In the genomic region with DNA sequence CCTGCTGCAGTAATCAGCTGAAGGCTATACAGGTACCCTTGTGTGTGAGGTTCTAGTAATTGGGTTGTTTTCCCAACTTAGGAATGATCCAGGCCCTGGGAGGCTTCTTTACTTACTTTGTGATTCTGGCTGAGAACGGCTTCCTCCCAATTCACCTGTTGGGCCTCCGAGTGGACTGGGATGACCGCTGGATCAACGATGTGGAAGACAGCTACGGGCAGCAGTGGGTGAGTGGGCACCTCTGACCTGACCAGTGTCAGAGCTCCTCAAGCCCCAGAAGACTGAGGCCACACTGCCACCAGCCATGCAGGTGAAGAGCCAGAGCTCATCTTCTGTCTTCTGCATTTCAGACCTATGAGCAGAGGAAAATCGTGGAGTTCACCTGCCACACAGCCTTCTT, we compare ENCODE assay signal across 20 cellular contexts. TPM values are rescaled to one million over a fixed set of nuclear protein-coding genes. Genes with fewer than 3 reads are reported as not detected.
DNase-seq lines count a peak whose midpoint lies in the region; ATAC-seq, FAIRE-seq and TF ChIP-seq lines count a peak whose summit lies in the region.
"Had no signal": no experiment of that assay in that cellular context is flagged by ENCODE, and none has a peak within 500 bp of the region (broad histone marks: within the 10 kb centered on the region; RNA-seq: fewer than 3 reads in every experiment).

No MANE protein-coding gene starts in this region.

- H3K9me3 ChIP-seq in HepG2 (ENCODE audit: low read length) (no peaks in the 10 kb centered on the region), right lobe of liver (no peaks in the 10 kb centered on the region), GM12878 (replicated peaks; ENCODE audit: control insufficient read depth, insufficient read depth, low read length) (no peaks in the 10 kb centered on the region), neuronal stem cell (replicated peaks in 1 of 2; ENCODE audit: control insufficient read depth in 2 of 2, insufficient read depth in 1 of 2, low read depth in 1 of 2, low read length in 2 of 2) (no peaks in the 10 kb centered on the region)
- H3K9me3 ChIP-seq: BE2C had no signal

- H2AFZ ChIP-seq in HepG2 (ENCODE audit: low read length), result no peak overlapping the region
- H2AFZ ChIP-seq in GM12878 (ENCODE audit: control insufficient read depth, low read depth, low read length), result no peak overlapping the region
- H2AFZ ChIP-seq in neuronal stem cell (ENCODE audit: low read length), result no peak overlapping the region
- H2AFZ ChIP-seq: GM23338 had no signal

- H3K27me3 Mint-ChIP-seq in activated CD4-positive, alpha-beta T cell treated with anti-CD3 and anti-CD28 coated beads for 36 hours, result no peaks in the 10 kb centered on the region
- H3K27me3 Mint-ChIP-seq in stimulated activated naive B cell treated with anti-CD40 and anti-IgM and Interleukin-4, amounts not matched to agents 10 μg/mL and 1 μg/mL and 100 μg/mL, for 72 hours, result no peaks in the 10 kb centered on the region

- H4K91ac ChIP-seq in neuronal stem cell (ENCODE audit: low read depth, low read length, poor library complexity), result no peak overlapping the region

- BruUV-seq in HepG2 (replicated peaks; lab: Mats Ljungman, UMichigan), result no TSS peak
- BruUV-seq in GM12878 (replicated peaks; lab: Mats Ljungman, UMichigan), result no TSS peak

- no peak for TF ChIP-seq EP300 in HepG2 (IDR thresholded peaks at IDR 0.05; ENCODE audit: low read depth in 2 of 2, low read length in 2 of 2)
- no peak for TF ChIP-seq EP300 in HepG2 (CRISPR knock-in tag; IDR thresholded peaks at IDR 0.05; ENCODE audit: borderline replicate concordance)
- no peak for TF ChIP-seq EP300 in GM12878 (IDR thresholded peaks at IDR 0.05; ENCODE audit: borderline replicate concordance in 1 of 2, control insufficient read depth in 1 of 2, low read depth in 2 of 2, low read length in 2 of 2)

- peak overlapping the region; percentile 4 for H3K27ac Mint-ChIP-seq in activated CD4-positive, alpha-beta T cell treated with anti-CD3 and anti-CD28 coated beads for 36 hours
- peak overlapping the region; percentile 20 for H3K27ac Mint-ChIP-seq in stimulated activated naive B cell treated with anti-CD40 and anti-IgM and Interleukin-4, amounts not matched to agents 10 μg/mL and 1 μg/mL and 100 μg/mL, for 72 hours
- H3K27ac Mint-ChIP-seq: GM23338 had no signal

- H3K23ac ChIP-seq in neuronal stem cell (ENCODE audit: low read depth, low read length, poor library complexity), result no peak overlapping the region

- no peak overlapping the region for H2AK5ac ChIP-seq in neuronal stem cell (ENCODE audit: low read depth, low read length)

- POLR2A ChIA-PET in activated CD4-positive, alpha-beta T cell treated with anti-CD3 and anti-CD28 coated beads for 36 hours (lab: Charles Lee), result no interaction called here
- POLR2A ChIA-PET in HepG2 (lab: Yijun Ruan, JAX), result no interaction called here
- POLR2A ChIA-PET in GM12878 (lab: Charles Lee), result no interaction called here

- CTCF ChIA-PET in activated CD4-positive, alpha-beta T cell treated with anti-CD3 and anti-CD28 coated beads for 36 hours (lab: Charles Lee), result interaction anchor here (0.7 to 1.6 kb wide), 5 partner anchors 10 to 85 kb away, joined by 3 to 4 read pairs (median 4); no protein-coding TSS in a partner anchor
- CTCF ChIA-PET in HepG2 (lab: Yijun Ruan, JAX; ENCODE audit: low intra/inter-chr PET ratio, low total read pairs) (no interaction called here), GM12878 (lab: Yijun Ruan, JAX) (interaction anchor here (1.2 to 2.2 kb wide), 3 partner anchors 10 to 262 kb away, joined by 3 to 7 read pairs (median 4); no protein-coding TSS in a partner anchor)

- intact Hi-C loops in activated CD4-positive, alpha-beta T cell treated with anti-CD3 and anti-CD28 coated beads for 36 hours (cut with DNase I, micrococcal nuclease), result no loop called here
- intact Hi-C loops in HepG2 (cut with micrococcal nuclease; ENCODE audit: unreplicated experiment) (no loop called here), right lobe of liver (cut with DNase I) (no loop called here), GM12878 (cut with micrococcal nuclease; ENCODE audit: unreplicated experiment) (no loop called here), dorsolateral prefrontal cortex (cut with DNase I) (no loop called here)

- no peak overlapping the region for H3K4ac ChIP-seq in neuronal stem cell (ENCODE audit: low read length)

- ATAC-seq in activated CD4-positive, alpha-beta T cell treated with anti-CD3 and anti-CD28 coated beads for 36 hours, result no peak
- no peak for ATAC-seq in HepG2
- no peak for ATAC-seq in right lobe of liver
- no peak for ATAC-seq in GM12878
- ATAC-seq in stimulated activated naive B cell treated with anti-CD40 and anti-IgM and Interleukin-4, amounts not matched to agents 10 μg/mL and 1 μg/mL and 100 μg/mL, for 72 hours (replicated peaks), result no peak
- ATAC-seq: GM23338, HCT116, K562 had no signal

- peaks cover 70 to 100% of the 10 kb centered on the region in 2 experiments for H3K36me3 ChIP-seq in HepG2 (replicated peaks in 1 of 2; ENCODE audit: control insufficient read depth in 1 of 2, insufficient read depth in 2 of 2, low read length in 2 of 2)
- H3K36me3 ChIP-seq in right lobe of liver, result peaks cover 28 to 98% (median 57%) of the 10 kb centered on the region in 4 donors
- H3K36me3 ChIP-seq in GM12878 (ENCODE audit: control insufficient read depth in 2 of 2, insufficient read depth in 2 of 2, low read length in 1 of 2), result peaks cover 55 to 78% of the 10 kb centered on the region in 2 experiments
- H3K36me3 ChIP-seq in neuronal stem cell (replicated peaks in 1 of 2; ENCODE audit: control insufficient read depth in 2 of 2, insufficient read depth in 2 of 2, low read length in 2 of 2), result peaks cover 70 to 100% of the 10 kb centered on the region in 2 donors

- no peak overlapping the region for H2BK15ac ChIP-seq in neuronal stem cell (ENCODE audit: low read length)

- H3K4me2 ChIP-seq in HepG2 (ENCODE audit: low read depth, low read length) (no peak overlapping the region), GM12878 (ENCODE audit: control insufficient read depth, insufficient read depth) (no peak overlapping the region), neuronal stem cell (ENCODE audit: insufficient read depth, low read length, poor library complexity, severe bottlenecking) (no peak overlapping the region)
- H3K4me2 ChIP-seq: GM23338 had no signal

- no peak overlapping the region for H3K4me3 ChIP-seq in HepG2 (replicated peaks in 1 of 3; ENCODE audit: insufficient read depth in 1 of 3, low read depth in 2 of 3, low read length in 3 of 3)
- H3K4me3 ChIP-seq in right lobe of liver, result no peak overlapping the region
- no peak overlapping the region for H3K4me3 ChIP-seq in GM12878
- H3K4me3 ChIP-seq in dorsolateral prefrontal cortex, result no peak overlapping the region
- no peak overlapping the region for H3K4me3 ChIP-seq in neuronal stem cell (ENCODE audit: low read length in 2 of 2)
- H3K4me3 ChIP-seq: GM23338, K562 had no signal

- H3K18ac ChIP-seq in neuronal stem cell (ENCODE audit: low read length), result no peak overlapping the region

- no peak overlapping the region for H3K4me3 Mint-ChIP-seq in activated CD4-positive, alpha-beta T cell treated with anti-CD3 and anti-CD28 coated beads for 36 hours
- H3K4me3 Mint-ChIP-seq in stimulated activated naive B cell treated with anti-CD40 and anti-IgM and Interleukin-4, amounts not matched to agents 10 μg/mL and 1 μg/mL and 100 μg/mL, for 72 hours, result no peak overlapping the region
- H3K4me3 Mint-ChIP-seq: GM23338 had no signal

- FAIRE-seq in HepG2 (lab: Jason Lieb, UNC) (no peak), GM12878 (lab: Jason Lieb, UNC) (no peak)
- FAIRE-seq: K562 had no signal

- RAD21 ChIA-PET in GM12878 (lab: Charles Lee; ENCODE audit: unreplicated experiment), result interaction anchor here (0.6 to 1.2 kb wide), 4 partner anchors 10 to 262 kb away, joined by 3 to 5 read pairs (median 4); no protein-coding TSS in a partner anchor

- H3K79me2 ChIP-seq in HepG2 (ENCODE audit: insufficient read depth, low read length) (no peaks in the 10 kb centered on the region), GM12878 (ENCODE audit: control insufficient read depth, insufficient read depth, low read length) (no peaks in the 10 kb centered on the region)

- TF ChIP-seq POLR2A in HepG2 (IDR thresholded peaks at IDR 0.05; ENCODE audit: insufficient read depth in 1 of 2, low read depth in 2 of 2, low read length in 2 of 2) (no peak), right lobe of liver (IDR thresholded peaks at IDR 0.05) (no peak), GM12878 (IDR thresholded peaks at IDR 0.05; ENCODE audit: low read depth, low read length) (0 out of 2 replicates have a peak, but pooled peaks have one; percentile 28)

- H3K4me1 Mint-ChIP-seq in activated CD4-positive, alpha-beta T cell treated with anti-CD3 and anti-CD28 coated beads for 36 hours, result peaks cover 9% of the 10 kb centered on the region
- H3K4me1 Mint-ChIP-seq in stimulated activated naive B cell treated with anti-CD40 and anti-IgM and Interleukin-4, amounts not matched to agents 10 μg/mL and 1 μg/mL and 100 μg/mL, for 72 hours, result peaks cover 0 to 3% of the 10 kb centered on the region in 2 donors

- no peak overlapping the region for H4K8ac ChIP-seq in neuronal stem cell (ENCODE audit: low read depth, low read length)

- peaks cover 89% of the 10 kb centered on the region for H3K36me3 Mint-ChIP-seq in activated CD4-positive, alpha-beta T cell treated with anti-CD3 and anti-CD28 coated beads for 36 hours (ENCODE audit: low read depth)
- H3K36me3 Mint-ChIP-seq in stimulated activated naive B cell treated with anti-CD40 and anti-IgM and Interleukin-4, amounts not matched to agents 10 μg/mL and 1 μg/mL and 100 μg/mL, for 72 hours, result peaks cover 57 to 80% of the 10 kb centered on the region in 2 donors

- no peak overlapping the region for H2BK5ac ChIP-seq in neuronal stem cell (ENCODE audit: low read length)

- H3K27ac ChIP-seq in HepG2 (ENCODE audit: extremely low read length, insufficient read depth, low read length), result no peak overlapping the region
- no peak overlapping the region for H3K27ac ChIP-seq in right lobe of liver
- H3K27ac ChIP-seq in GM12878 (ENCODE audit: control insufficient read depth, insufficient read depth), result no peak overlapping the region
- H3K27ac ChIP-seq in dorsolateral prefrontal cortex, result peak overlapping the region in 19 of 59 donors; percentile 1 to 77 (median 29)
- no peak overlapping the region for H3K27ac ChIP-seq in neuronal stem cell (replicated peaks; ENCODE audit: low read length)
- H3K27ac ChIP-seq: 22Rv1 had no signal

- H2BK12ac ChIP-seq in neuronal stem cell (ENCODE audit: low read length), result no peak overlapping the region

- no peak for DNase-seq in activated CD4-positive, alpha-beta T cell treated with anti-CD3 and anti-CD28 coated beads for 36 hours
- DNase-seq in activated CD4-positive, alpha-beta T cell treated with anti-CD3 and anti-CD28 coated beads for 48 hours, result no peak
- DNase-seq in HepG2 (ENCODE audit: low spot score) (no peak), right lobe of liver (no peak), GM12878 (ENCODE audit: low read depth, low spot score) (no peak), dorsolateral prefrontal cortex (no peak), neuronal stem cell (ENCODE audit: low spot score) (no peak)
- DNase-seq in stimulated activated naive B cell treated with anti-CD40 and anti-IgM and Interleukin-4, amounts not matched to agents 10 μg/mL and 1 μg/mL and 100 μg/mL, for 72 hours, result no peak
- DNase-seq: BE2C; GF-D8; MV-4-11; NCI-H1417; NCI-H1930; NCI-H446 treated with DMSO at 0.1 percent for 48 hours; NK-92 treated with Interleukin-12 subunit alpha and Interleukin-12 subunit beta, amount 100 ng/mL, for 24 hours; OCI-M1 had no signal

- H3K79me1 ChIP-seq in neuronal stem cell (ENCODE audit: low read depth, low read length), result no peaks in the 10 kb centered on the region

- no peaks in the 10 kb centered on the region for H3K9me3 Mint-ChIP-seq in activated CD4-positive, alpha-beta T cell treated with anti-CD3 and anti-CD28 coated beads for 36 hours (ENCODE audit: low read depth)
- no peaks in the 10 kb centered on the region for H3K9me3 Mint-ChIP-seq in stimulated activated naive B cell treated with anti-CD40 and anti-IgM and Interleukin-4, amounts not matched to agents 10 μg/mL and 1 μg/mL and 100 μg/mL, for 72 hours
- H3K9me3 Mint-ChIP-seq: GM23338 had no signal

- TF ChIP-seq RAD21 in HepG2 (CRISPR knock-in tag; IDR thresholded peaks at IDR 0.05), result no peak
- no peak for TF ChIP-seq RAD21 in GM12878 (IDR thresholded peaks at IDR 0.05; ENCODE audit: insufficient read depth, low read depth, low read length)

- no peak for TF ChIP-seq CTCF in HepG2 (CRISPR knock-in tag; IDR thresholded peaks at IDR 0.05)
- no peak for TF ChIP-seq CTCF in right lobe of liver (IDR thresholded peaks at IDR 0.05)
- no peak for TF ChIP-seq CTCF in GM12878 (IDR thresholded peaks at IDR 0.05 in 2 of 3, conservative IDR thresholded peaks at IDR 0.05 in 1 of 3; ENCODE audit: control insufficient read depth in 2 of 3, extremely low read depth in 1 of 3, insufficient read depth in 1 of 3, low read depth in 3 of 3, low read length in 3 of 3)
- TF ChIP-seq CTCF in dorsolateral prefrontal cortex (IDR thresholded peaks at IDR 0.05 in 54 of 56, conservative IDR thresholded peaks at IDR 0.05 in 2 of 56; ENCODE audit: low read depth in 1 of 56, partially characterized antibody in 56 of 56), result no peak

- H4K20me1 ChIP-seq in HepG2 (ENCODE audit: insufficient read depth, low read length), result no peaks in the 10 kb centered on the region
- no peaks in the 10 kb centered on the region; the same call in 1 of the 2 replicates for H4K20me1 ChIP-seq in GM12878 (ENCODE audit: control insufficient read depth, insufficient read depth)

- 98% methylated on average over 6 of the region's 6 CpGs for WGBS in HepG2 (ENCODE audit: low lambda C conversion rate)
- 60% methylated on average over 1 of the region's 6 CpGs for WGBS in right lobe of liver (ENCODE audit: insufficient coverage, low coverage, low lambda C conversion rate, missing lambda C conversion rate)
- WGBS in GM12878 (ENCODE audit: insufficient coverage, insufficient replicate concordance, low lambda C conversion rate, missing lambda C conversion rate), result 86% methylated on average over 6 of the region's 6 CpGs
- no CpG with 5 or more reads among the region's 6 CpGs for WGBS in neuronal stem cell (ENCODE audit: extremely low coverage in 2 of 2, insufficient read length in 2 of 2, insufficient replicate concordance in 1 of 2), 2 donors

- no peak overlapping the region for H3K9ac ChIP-seq in HepG2 (ENCODE audit: insufficient read depth, low read depth, low read length)
- no peak overlapping the region for H3K9ac ChIP-seq in GM12878 (ENCODE audit: control insufficient read depth, insufficient read depth, low read length)
- no peak overlapping the region for H3K9ac ChIP-seq in neuronal stem cell (ENCODE audit: low read depth, low read length, poor library complexity)

- H3K4me1 ChIP-seq in HepG2 (ENCODE audit: insufficient read depth, low read length), result no peaks in the 10 kb centered on the region
- H3K4me1 ChIP-seq in right lobe of liver, result peaks cover 0 to 5% (median 0%) of the 10 kb centered on the region in 4 donors
- no peaks in the 10 kb centered on the region for H3K4me1 ChIP-seq in GM12878 (ENCODE audit: control insufficient read depth, insufficient read depth, low read length)
- no peaks in the 10 kb centered on the region for H3K4me1 ChIP-seq in neuronal stem cell (ENCODE audit: control insufficient read depth in 2 of 2, insufficient read depth in 1 of 2, low read depth in 1 of 2, low read length in 2 of 2)
- H3K4me1 ChIP-seq: BE2C had no signal

- no peak overlapping the region for H2BK120ac ChIP-seq in neuronal stem cell (ENCODE audit: low read depth, low read length)

- in situ Hi-C loops in HepG2 (cut with HindIII; ENCODE audit: extremely low pct_ligation_motif_present, low pct_unique_long_range_greater_than_20kb) (loop anchor here (10.0 kb wide), 1 partner anchor 84 kb away; no protein-coding TSS in a partner anchor), GM12878 (cut with MboI) (no loop called here)

- no peaks in the 10 kb centered on the region for H3K27me3 ChIP-seq in HepG2 (ENCODE audit: control insufficient read depth in 1 of 2, insufficient read depth in 2 of 2, low read length in 2 of 2)
- H3K27me3 ChIP-seq in right lobe of liver, result no peaks in the 10 kb centered on the region
- no peaks in the 10 kb centered on the region for H3K27me3 ChIP-seq in GM12878 (replicated peaks in 1 of 2; ENCODE audit: control insufficient read depth in 2 of 2, insufficient read depth in 2 of 2, low read length in 1 of 2)
- no peaks in the 10 kb centered on the region for H3K27me3 ChIP-seq in dorsolateral prefrontal cortex
- no peaks in the 10 kb centered on the region for H3K27me3 ChIP-seq in neuronal stem cell (ENCODE audit: control insufficient read depth in 3 of 3, insufficient read depth in 3 of 3, low read depth in 1 of 3, low read length in 3 of 3)
- H3K27me3 ChIP-seq: BE2C had no signal

- SMC1A ChIA-PET in GM12878 (lab: Charles Lee; ENCODE audit: uncharacterized antibody, unreplicated experiment), result interaction anchor here (1.2 to 2.1 kb wide), 4 partner anchors 17 to 262 kb away, joined by 3 to 4 read pairs (median 4); no protein-coding TSS in a partner anchor

- H3K14ac ChIP-seq in neuronal stem cell (ENCODE audit: low read length), result no peak overlapping the region

RNA-seq across cellular contexts. Expression of a gene that starts 27.7 kb away (rescaled TPM):
- total RNA-seq in activated CD4-positive, alpha-beta T cell treated with anti-CD3 and anti-CD28 coated beads for 36 hours, result 100 to 1,000 TPM; 247 to 257 TPM
- total RNA-seq in HepG2 (2016; rRNA removed; fragmentation: Illumina TruSeq; extraction: Trizol), result 210 and 280 TPM in 2 replicates
- 60.3 and 83.4 TPM in 2 replicates for total RNA-seq in HepG2 (2016; cell fraction: cytosol; rRNA removed; fragmentation: Illumina TruSeq; extraction: Trizol; ENCODE audit: low read depth)
- 183 and 291 TPM in 2 replicates for total RNA-seq in HepG2 (2016; cell fraction: insoluble cytoplasmic fraction; rRNA removed; fragmentation: Illumina TruSeq; extraction: Trizol)
- 133 and 176 TPM in 2 replicates for total RNA-seq in HepG2 (2016; cell fraction: membrane; rRNA removed; fragmentation: Illumina TruSeq; extraction: Trizol)
- 383 and 432 TPM in 2 replicates for total RNA-seq in HepG2 (2016; cell fraction: nucleus; rRNA removed; fragmentation: Illumina TruSeq; extraction: Trizol)
- polyA plus RNA-seq in HepG2 (2011; rRNA removed), result 627 and 705 TPM in 2 replicates
- polyA plus RNA-seq in HepG2 (2011; cell fraction: cytosol; rRNA removed), result 735 and 774 TPM in 2 replicates
- 313 and 327 TPM in 2 replicates for polyA plus RNA-seq in HepG2 (2011; cell fraction: nucleus; rRNA removed)
- 467 and 657 TPM in 2 replicates for polyA plus RNA-seq in HepG2 (2012)
- 69.6 and 84.9 TPM in 2 replicates for polyA plus RNA-seq in HepG2 (2016; cell fraction: cytosol; fragmentation: Illumina TruSeq; extraction: Trizol; ENCODE audit: low read depth)
- 219 and 228 TPM in 2 replicates for polyA plus RNA-seq in HepG2 (2016; cell fraction: insoluble cytoplasmic fraction; fragmentation: Illumina TruSeq; extraction: Trizol; ENCODE audit: low read depth)
- polyA plus RNA-seq in HepG2 (2016; cell fraction: membrane; fragmentation: Illumina TruSeq; extraction: Trizol; ENCODE audit: low read depth), result 106 and 149 TPM in 2 replicates
- 515 and 526 TPM in 2 replicates for polyA plus RNA-seq in HepG2 (2016; cell fraction: nucleus; fragmentation: Illumina TruSeq; extraction: Trizol; ENCODE audit: insufficient read depth, low read depth)
- polyA minus RNA-seq in HepG2 (2011; rRNA and poly(A)+ RNA removed; ENCODE audit: low replicate concordance), result 367 and 928 TPM in 2 replicates
- polyA minus RNA-seq in HepG2 (2011; cell fraction: cytosol; rRNA and poly(A)+ RNA removed), result 438 and 487 TPM in 2 replicates
- polyA minus RNA-seq in HepG2 (2011; cell fraction: nucleus; rRNA and poly(A)+ RNA removed), result 356 and 442 TPM in 2 replicates
- total RNA-seq in right lobe of liver, result 100 to 1,000 TPM in 5 of 6 experiments, 10 to 100 TPM in 1; 83.6 to 153 (median 121) TPM
- 448 and 474 TPM in 2 replicates for total RNA-seq in GM12878 (2013; cell fraction: nucleolus; rRNA removed)
- 247 and 262 TPM in 2 replicates for total RNA-seq in GM12878 (2014; rRNA removed)
- 122 and 125 TPM in 2 replicates for total RNA-seq in GM12878 (2014; rRNA removed; fragmentation: Illumina TruSeq; extraction: Trizol)
- total RNA-seq in GM12878 (2021), result 359 and 374 TPM in 2 replicates
- polyA plus RNA-seq in GM12878 (2011; ENCODE audit: low read depth), result 247 TPM
- polyA plus RNA-seq in GM12878 (2011; rRNA removed), result 472 and 566 TPM in 2 replicates
- polyA plus RNA-seq in GM12878 (2011; cell fraction: cytosol; rRNA removed), result 544 and 594 TPM in 2 replicates
- 334 and 377 TPM in 2 replicates for polyA plus RNA-seq in GM12878 (2011; cell fraction: nucleus; rRNA removed)
- 277 and 312 TPM in 2 replicates for polyA plus RNA-seq in GM12878 (2012)
- 348 and 375 TPM in 2 replicates for polyA plus RNA-seq in GM12878 (2014; fragmentation: Illumina TruSeq; extraction: Trizol)
- 100 to 1,000 TPM; 113 to 151 TPM for polyA plus RNA-seq in GM12878 (2014; fragmentation: Nextera tagmentation; extraction: Ambion mirVana)
- 324 and 340 TPM in 2 replicates for polyA plus RNA-seq in GM12878 (2014; rRNA removed)
- polyA plus RNA-seq in GM12878 (2016; fragmentation: Nextera tagmentation; extraction: Ambion mirVana), result 100 to 1,000 TPM; 308 to 318 TPM
- polyA minus RNA-seq in GM12878 (2011; rRNA and poly(A)+ RNA removed), result 882 and 896 TPM in 2 replicates
- 201 and 236 TPM in 2 replicates for polyA minus RNA-seq in GM12878 (2011; cell fraction: cytosol; rRNA and poly(A)+ RNA removed)
- 193 and 239 TPM in 2 replicates for polyA minus RNA-seq in GM12878 (2011; cell fraction: nucleus; rRNA and poly(A)+ RNA removed)
- 100 to 1,000 TPM; 225 to 944 (median 658) TPM for total RNA-seq in dorsolateral prefrontal cortex
- polyA plus RNA-seq in neuronal stem cell (2013, experiment 1 of 2), result 90.7 TPM
- polyA plus RNA-seq in neuronal stem cell (2013, experiment 2 of 2), result 87.6 TPM
